In the genomic region with DNA sequence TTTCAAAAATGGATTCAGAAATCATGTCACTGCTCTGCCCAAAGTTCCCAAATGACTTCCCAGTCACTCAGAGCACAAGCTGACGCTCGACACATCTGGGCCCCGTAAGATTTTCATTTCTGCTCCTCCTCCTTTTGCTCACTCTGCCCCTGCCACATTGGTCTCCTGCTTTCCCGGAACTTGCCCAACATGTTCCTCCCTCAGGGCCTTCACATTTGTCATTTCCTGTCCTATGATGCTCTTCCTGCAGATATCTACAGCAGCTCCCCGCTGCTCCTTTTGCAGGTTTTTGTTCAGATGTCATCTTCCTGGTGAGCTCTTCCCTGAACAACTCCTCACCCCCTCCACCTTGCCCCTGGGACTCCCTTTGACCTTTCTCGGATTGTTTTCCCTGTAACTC, we compare ENCODE assay signal across 9 cellular contexts. TPM values are rescaled to one million over a fixed set of nuclear protein-coding genes. Genes with fewer than 3 reads are reported as not detected.
DNase-seq lines count a peak whose midpoint lies in the region; ATAC-seq and TF ChIP-seq lines count a peak whose summit lies in the region.
"Had no signal": no experiment of that assay in that cellular context is flagged by ENCODE, and none has a peak within 500 bp of the region (broad histone marks: within the 10 kb centered on the region; RNA-seq: fewer than 3 reads in every experiment).

No MANE protein-coding gene starts in this region.

- H4K8ac ChIP-seq in mesendoderm (ENCODE audit: low read depth, low read length), result no peak overlapping the region

- no peak overlapping the region for H3K9ac ChIP-seq in mesendoderm (ENCODE audit: low read length)

- no peak overlapping the region for H3K18ac ChIP-seq in mesendoderm (ENCODE audit: low read length)

- no peak overlapping the region for H2AK5ac ChIP-seq in mesendoderm (ENCODE audit: low read length)

- H3K27ac ChIP-seq in mesendoderm (ENCODE audit: low read depth, low read length), result no peak overlapping the region

- peaks cover 2% of the 10 kb centered on the region for H3K4me1 ChIP-seq in mesendoderm (ENCODE audit: control insufficient read depth, low read depth, low read length)

- no peaks in the 10 kb centered on the region for H3K27me3 ChIP-seq in mesendoderm (ENCODE audit: insufficient read depth, low read length, poor library complexity)

- H4K5ac ChIP-seq in mesendoderm (ENCODE audit: low read length), result no peak overlapping the region

- H3K4me2 ChIP-seq in mesendoderm (ENCODE audit: low read length), result no peak overlapping the region

- no peak for TF ChIP-seq POLR2A in NB4 (IDR thresholded peaks at IDR 0.05; ENCODE audit: extremely low read depth, insufficient read length)

- H2BK5ac ChIP-seq in mesendoderm (ENCODE audit: low read length), result no peak overlapping the region

- H3K79me2 ChIP-seq in mesendoderm (ENCODE audit: control insufficient read depth, insufficient read depth, low read length), result no peaks in the 10 kb centered on the region

- DNase-seq in AG10803 (ENCODE audit: low read depth), result peak; percentile 37
- DNase-seq in NB4 (ENCODE audit: low read depth), result peak; percentile 89
- peak; percentile 81 for DNase-seq in dermis blood vessel endothelial cell
- DNase-seq in mesendoderm, result peak; percentile 47
- DNase-seq in NCI-H1417 (lab: John Stamatoyannopoulos, UW), result no peak
- DNase-seq in SW480 (ENCODE audit: low spot score), result no peak
- no peak for DNase-seq in GOT3 (lab: John Stamatoyannopoulos, UW)
- DNase-seq: NCI-H69 had no signal

- no peaks in the 10 kb centered on the region for H3K36me3 ChIP-seq in mesendoderm (ENCODE audit: control insufficient read depth, insufficient read depth, low read length)

- H3K79me1 ChIP-seq in mesendoderm (ENCODE audit: low read length), result no peaks in the 10 kb centered on the region

- no peak overlapping the region for H2BK120ac ChIP-seq in mesendoderm (ENCODE audit: low read depth, low read length)

- no CpG with 5 or more reads among the region's 6 CpGs for WGBS in mesendoderm (ENCODE audit: extremely low coverage, insufficient coverage, low lambda C conversion rate)

- H3K56ac ChIP-seq in mesendoderm (ENCODE audit: low read length), result no peak overlapping the region

- TF ChIP-seq CTCF in AG10803 (conservative IDR thresholded peaks at IDR 0.05; ENCODE audit: low read length) (no peak), NB4 (IDR thresholded peaks at IDR 0.05; ENCODE audit: low read depth, low read length) (no peak)

- H2BK15ac ChIP-seq in mesendoderm (replicated peaks; ENCODE audit: low read depth), result no peak overlapping the region

- H3K4ac ChIP-seq in mesendoderm (ENCODE audit: low read depth, low read length), result no peak overlapping the region

- H3K4me3 ChIP-seq in AG10803 (ENCODE audit: low read length) (no peak overlapping the region), NB4 (ENCODE audit: low read depth, low read length) (peak overlapping the region; percentile 40), mesendoderm (ENCODE audit: low read length) (no peak overlapping the region)

- ATAC-seq in HG03280 (IDR thresholded peaks at IDR 0.05; ENCODE audit: unreplicated experiment), result no peak

- H3K23ac ChIP-seq in mesendoderm (ENCODE audit: low read length), result no peak overlapping the region

RNA-seq across cellular contexts. Expression of gene IVNS1ABP, which starts 58.5 kb away (rescaled TPM):
- 94.5 and 107 TPM in 2 replicates for total RNA-seq in dermis blood vessel endothelial cell
- 99.3 TPM for polyA plus RNA-seq in mesendoderm (2013, experiment 1 of 2)
- 97.1 TPM for polyA plus RNA-seq in mesendoderm (2013, experiment 2 of 2)

Comparison
In these comparisons a context has a peak if more than half of its experiments do, and no peak if none do; other contexts are left out.
1. DNase-seq: peak in AG10803 (single experiment), NB4 (single experiment), dermis blood vessel endothelial cell (single experiment) and mesendoderm (single experiment); none in NCI-H1417 (0 of 3), SW480 (single experiment) and GOT3 (single experiment).